ENCODE assay signal across 30 cellular contexts in genomic region chr17:47916489-47917208, GRCh38. TPM values are rescaled to one million over a fixed set of nuclear protein-coding genes. Genes with fewer than 3 reads are reported as not detected.
DNase-seq lines count a peak whose midpoint lies in the region; ATAC-seq, FAIRE-seq and TF ChIP-seq lines count a peak whose summit lies in the region.
"Had no signal": no experiment of that assay in that cellular context is flagged by ENCODE, and none has a peak within 500 bp of the region (broad histone marks: within the 10 kb centered on the region; RNA-seq: fewer than 3 reads in every experiment).

No MANE protein-coding gene starts in this region.

- POLR2A ChIA-PET in T-cell (lab: Charles Lee) = interaction anchor here in 1 of 2 donors (0.6 kb wide), 1 partner anchor 21 kb away, joined by 5 read pairs; no protein-coding TSS in a partner anchor
- POLR2A ChIA-PET in endothelial cell of umbilical vein (lab: Charles Lee) = no interaction called here

- peak overlapping the region; percentile 17 to 62 for H3K27ac Mint-ChIP-seq in T-cell
- H3K27ac Mint-ChIP-seq: nephron progenitor cell had no signal

- H3K27ac ChIP-seq in endothelial cell of umbilical vein (ENCODE audit: insufficient read depth, low read depth, low read length) (no peak overlapping the region), skeletal muscle tissue (ENCODE audit: low read depth, low read length) (peak overlapping the region; percentile 81)
- H3K27ac ChIP-seq: parathyroid adenoma had no signal

- peaks cover 9 to 30% (median 17%) of the 10 kb centered on the region in 3 donors for H3K4me1 Mint-ChIP-seq in T-cell

- H3K27me3 ChIP-seq in endothelial cell of umbilical vein (ENCODE audit: control insufficient read depth in 2 of 2, insufficient read depth in 2 of 2, low read length in 2 of 2) = no peaks in the 10 kb centered on the region
- no peaks in the 10 kb centered on the region for H3K27me3 ChIP-seq in skeletal muscle tissue (ENCODE audit: control insufficient read depth in 3 of 3, insufficient read depth in 3 of 3, low read length in 3 of 3)

- H3K9ac ChIP-seq in endothelial cell of umbilical vein (replicated peaks; ENCODE audit: extremely low read depth, insufficient read depth, low read length) (no peak overlapping the region), skeletal muscle tissue (ENCODE audit: low read depth in 1 of 3, low read length in 3 of 3) (peak overlapping the region in 1 of 3 donors; percentile 50)
- H3K9ac ChIP-seq: parathyroid adenoma had no signal

- ATAC-seq in Right ventricle myocardium inferior (no peak), Right ventricle myocardium superior (ENCODE audit: poor library complexity) (no peak), T-cell (replicated peaks in 1 of 4) (no peak)

- H3K36me3 ChIP-seq in endothelial cell of umbilical vein (ENCODE audit: control insufficient read depth in 2 of 2, extremely low read depth in 1 of 2, insufficient read depth in 2 of 2, low read length in 2 of 2) (no peaks in the 10 kb centered on the region), skeletal muscle tissue (ENCODE audit: control insufficient read depth in 3 of 3, insufficient read depth in 3 of 3, low read length in 3 of 3) (peaks cover 15 to 24% (median 18%) of the 10 kb centered on the region in 3 donors)

- BruUV-seq in endothelial cell of umbilical vein (replicated peaks; lab: Mats Ljungman, UMichigan) = TSS peak; percentile 81

- H3K4me2 ChIP-seq in endothelial cell of umbilical vein (ENCODE audit: insufficient read depth, low read length) = no peak overlapping the region

- no peak overlapping the region for H3K4me3 Mint-ChIP-seq in T-cell
- H3K4me3 Mint-ChIP-seq: activated naive CD4-positive, alpha-beta T cell treated with anti-CD3 and anti-CD28 coated beads, Interleukin-2, amount 50 U/mL, for 24 hours; IgD-negative memory B cell; nephron progenitor cell had no signal

- no peaks in the 10 kb centered on the region for H3K27me3 Mint-ChIP-seq in T-cell
- H3K27me3 Mint-ChIP-seq: activated naive CD4-positive, alpha-beta T cell treated with anti-CD3 and anti-CD28 coated beads, Interleukin-2, amount 50 U/mL, for 24 hours had no signal

- no peak for TF ChIP-seq POLR2A in endothelial cell of umbilical vein (IDR thresholded peaks at IDR 0.05; ENCODE audit: low read depth, low read length)

- H3K4me1 ChIP-seq in endothelial cell of umbilical vein (ENCODE audit: control insufficient read depth, extremely low read depth, insufficient read depth, low read length) = peaks cover 4% of the 10 kb centered on the region
- peaks cover 19 to 23% (median 23%) of the 10 kb centered on the region in 3 donors for H3K4me1 ChIP-seq in skeletal muscle tissue (ENCODE audit: control insufficient read depth in 3 of 3, insufficient read depth in 3 of 3, low read length in 3 of 3)
- H3K4me1 ChIP-seq: parathyroid adenoma had no signal

- H3K9me3 ChIP-seq in endothelial cell of umbilical vein (replicated peaks; ENCODE audit: control insufficient read depth, insufficient read depth, low read length) (no peaks in the 10 kb centered on the region), skeletal muscle tissue (ENCODE audit: control insufficient read depth in 3 of 3, low read length in 3 of 3) (no peaks in the 10 kb centered on the region)

- no peak overlapping the region for H2AFZ ChIP-seq in endothelial cell of umbilical vein (ENCODE audit: low read depth, low read length)
- H2AFZ ChIP-seq: parathyroid adenoma had no signal

- no peak overlapping the region for H3K4me3 ChIP-seq in endothelial cell of umbilical vein (replicated peaks in 1 of 3; ENCODE audit: insufficient read depth in 1 of 3, low read depth in 1 of 3, low read length in 3 of 3)
- H3K4me3 ChIP-seq in skeletal muscle tissue (ENCODE audit: low read length in 3 of 3) = no peak overlapping the region

- no peaks in the 10 kb centered on the region for H4K20me1 ChIP-seq in endothelial cell of umbilical vein (replicated peaks; ENCODE audit: control insufficient read depth, extremely low read depth, insufficient read depth, low read length)

- CTCF ChIA-PET in T-cell (lab: Charles Lee) = no interaction called here
- CTCF ChIA-PET in endothelial cell of umbilical vein (lab: Charles Lee) = interaction anchor here (0.6 to 2.6 kb wide), 3 partner anchors 25 to 31 kb away, joined by 3 to 7 read pairs (median 3); partner anchors contain the start of gene PNPO

- H3K79me2 ChIP-seq in endothelial cell of umbilical vein (ENCODE audit: control insufficient read depth, insufficient read depth, low read length) = no peaks in the 10 kb centered on the region

- dilution Hi-C loops in endothelial cell of umbilical vein (cut with MboI; ENCODE audit: extremely low pct_ligation_motif_present, low sequenced_read_pairs) = no loop called here

- TF ChIP-seq CTCF in endothelial cell of umbilical vein (IDR thresholded peaks at IDR 0.05; ENCODE audit: extremely low read depth in 1 of 2, insufficient read depth in 1 of 2, low read depth in 1 of 2, low read length in 2 of 2) = no peak

- H3K9me3 Mint-ChIP-seq in T-cell = no peaks in the 10 kb centered on the region
- H3K9me3 Mint-ChIP-seq: activated naive CD4-positive, alpha-beta T cell treated with anti-CD3 and anti-CD28 coated beads, Interleukin-2, amount 50 U/mL, for 24 hours; IgD-negative memory B cell; nephron progenitor cell had no signal

- FAIRE-seq in endothelial cell of umbilical vein (lab: Jason Lieb, UNC) = no peak
- FAIRE-seq: colon, D721Med, H1, TTC549, urothelium cell line had no signal

- peaks cover 28% of the 10 kb centered on the region for H3K36me3 Mint-ChIP-seq in T-cell

- H3K9me1 ChIP-seq in endothelial cell of umbilical vein (replicated peaks; ENCODE audit: control insufficient read depth, extremely low read depth, insufficient read depth, low read length) = no peaks in the 10 kb centered on the region

- DNase-seq in Right ventricle myocardium inferior (ENCODE audit: missing footprints) (peak; percentile 64), Right ventricle myocardium superior (no peak), T-cell (no peak), endothelial cell of umbilical vein (ENCODE audit: low read depth, low spot score) (no peak), DMS53 (lab: John Stamatoyannopoulos, UW) (no peak), SK-N-DZ (ENCODE audit: low spot score) (no peak)
- DNase-seq in stimulated activated CD4-positive, alpha-beta T cell treated with anti-CD3 and anti-CD28 coated beads, Interleukin-1b, Interleukin-23, amount 100 ng/mL, for 48 hours = no peak
- DNase-seq: activated CD4-positive, alpha-beta T cell treated with anti-CD3 and anti-CD28 coated beads for 1 hour; effector memory CD4-positive, alpha-beta T cell; EL; midbrain; NCI-H1417 treated with DMSO at 0.1 percent for 48 hours; NCI-H2107; NCI-H524; nephron progenitor cell had no signal

- intact Hi-C loops in Right ventricle myocardium inferior (cut with DNase I) (loop anchor here (2.0 kb wide), 1 partner anchor 24 kb away; the partner anchor contains the start of gene PNPO), Right ventricle myocardium superior (cut with DNase I) (no loop called here), endothelial cell of umbilical vein (cut with micrococcal nuclease) (no loop called here)

RNA-seq across cellular contexts. Expression of gene SP2, which starts 20.6 kb away (rescaled TPM):
- total RNA-seq in Right ventricle myocardium inferior (11.7 TPM), Right ventricle myocardium superior (12.4 TPM), T-cell (10 to 100 TPM; 27.1 to 41.6 (median 32.8) TPM), endothelial cell of umbilical vein (18.5 and 18.6 TPM in 2 replicates), skeletal muscle tissue (0.52 TPM)
- 10.4 and 11.2 TPM in 2 replicates for polyA plus RNA-seq in endothelial cell of umbilical vein
- polyA plus RNA-seq in endothelial cell of umbilical vein (2011; cell fraction: cytosol; rRNA removed) = 10.8 and 12.8 TPM in 2 replicates
- 16.3 and 18.0 TPM in 2 replicates for polyA plus RNA-seq in endothelial cell of umbilical vein (2011; cell fraction: nucleus; rRNA removed)
- 14.1 and 14.8 TPM in 2 replicates for polyA plus RNA-seq in endothelial cell of umbilical vein (2012)
- 5.3 and 5.4 TPM in 2 replicates for polyA minus RNA-seq in endothelial cell of umbilical vein
- polyA minus RNA-seq in endothelial cell of umbilical vein (2011; cell fraction: cytosol; rRNA and poly(A)+ RNA removed) = 5.9 TPM
- polyA minus RNA-seq in endothelial cell of umbilical vein (2011; cell fraction: nucleus; rRNA and poly(A)+ RNA removed) = 6.6 and 7.3 TPM in 2 replicates
- polyA plus RNA-seq in SK-N-DZ (2014; cell fraction: cytosol; rRNA removed) = 1.6 and 2.5 TPM in 2 replicates
- 0.85 and 4.6 TPM in 2 replicates for polyA plus RNA-seq in SK-N-DZ (2014; cell fraction: nucleus; rRNA removed)

RNA-seq across cellular contexts. Expression of gene PNPO, which starts 24.7 kb away (rescaled TPM):
- total RNA-seq in Right ventricle myocardium inferior (27.8 TPM), Right ventricle myocardium superior (28.2 TPM), T-cell (10 to 100 TPM; 10.3 to 18.5 (median 15.7) TPM), endothelial cell of umbilical vein (20.6 and 22.0 TPM in 2 replicates), skeletal muscle tissue (12.0 TPM)
- 19.7 and 22.1 TPM in 2 replicates for polyA plus RNA-seq in endothelial cell of umbilical vein
- polyA plus RNA-seq in endothelial cell of umbilical vein (2011; cell fraction: cytosol; rRNA removed) = 16.9 and 17.2 TPM in 2 replicates
- 10.0 and 11.7 TPM in 2 replicates for polyA plus RNA-seq in endothelial cell of umbilical vein (2011; cell fraction: nucleus; rRNA removed)
- 15.2 and 18.0 TPM in 2 replicates for polyA plus RNA-seq in endothelial cell of umbilical vein (2012)
- 27.0 and 29.8 TPM in 2 replicates for polyA minus RNA-seq in endothelial cell of umbilical vein
- 23.4 TPM for polyA minus RNA-seq in endothelial cell of umbilical vein (2011; cell fraction: cytosol; rRNA and poly(A)+ RNA removed)
- 5.3 and 8.8 TPM in 2 replicates for polyA minus RNA-seq in endothelial cell of umbilical vein (2011; cell fraction: nucleus; rRNA and poly(A)+ RNA removed)
- polyA plus RNA-seq in SK-N-DZ (2014; cell fraction: cytosol; rRNA removed) = 25.8 and 37.8 TPM in 2 replicates
- polyA plus RNA-seq in SK-N-DZ (2014; cell fraction: nucleus; rRNA removed) = 16.6 and 19.1 TPM in 2 replicates

RNA-seq across cellular contexts. Expression of gene PRR15L, which starts 41.0 kb away (rescaled TPM):
- not detected for total RNA-seq in Right ventricle myocardium inferior
- not detected for total RNA-seq in Right ventricle myocardium superior
- total RNA-seq in T-cell = under 1 TPM in 3 of 5 donors, not detected in 2; 0.18 to 0.44 (median 0.26) TPM
- not detected in 2 replicates for total RNA-seq in endothelial cell of umbilical vein
- not detected in 2 replicates for polyA plus RNA-seq in endothelial cell of umbilical vein
- not detected in 2 replicates for polyA plus RNA-seq in endothelial cell of umbilical vein (2011; cell fraction: cytosol; rRNA removed)
- polyA plus RNA-seq in endothelial cell of umbilical vein (2011; cell fraction: nucleus; rRNA removed) = not detected in 2 replicates
- polyA plus RNA-seq in endothelial cell of umbilical vein (2012) = 0.11 and 0.18 TPM in 2 replicates
- not detected in 2 replicates for polyA minus RNA-seq in endothelial cell of umbilical vein
- polyA minus RNA-seq in endothelial cell of umbilical vein (2011; cell fraction: cytosol; rRNA and poly(A)+ RNA removed) = not detected
- polyA minus RNA-seq in endothelial cell of umbilical vein (2011; cell fraction: nucleus; rRNA and poly(A)+ RNA removed) = not detected in 2 replicates
- total RNA-seq in skeletal muscle tissue = not detected
- 0.76 TPM in 1 of 2 replicates, not detected in the other for polyA plus RNA-seq in SK-N-DZ (2014; cell fraction: cytosol; rRNA removed)
- polyA plus RNA-seq in SK-N-DZ (2014; cell fraction: nucleus; rRNA removed) = 0.14 TPM in 1 of 2 replicates, not detected in the other
- total RNA-seq: activated CD8-positive, alpha-beta memory T cell treated with anti-CD3 and anti-CD28 coated beads for 36 hours; fibroblast of lung; glomerular endothelial cell; M059J; sciatic nerve had no signal
- polyA plus RNA-seq: BJ, fibroblast of lung, IgD-negative memory B cell had no signal

RNA-seq across cellular contexts. Expression of gene CDK5RAP3, which starts 54.3 kb away (rescaled TPM):
- total RNA-seq in Right ventricle myocardium inferior (50.0 TPM), Right ventricle myocardium superior (50.3 TPM), T-cell (100 to 1,000 TPM; 247 to 349 (median 318) TPM), endothelial cell of umbilical vein (109 and 122 TPM in 2 replicates), skeletal muscle tissue (59.0 TPM)
- polyA plus RNA-seq in endothelial cell of umbilical vein = 128 and 139 TPM in 2 replicates
- polyA plus RNA-seq in endothelial cell of umbilical vein (2011; cell fraction: cytosol; rRNA removed) = 74.8 and 79.0 TPM in 2 replicates
- 1,121 and 1,379 TPM in 2 replicates for polyA plus RNA-seq in endothelial cell of umbilical vein (2011; cell fraction: nucleus; rRNA removed)
- 88.3 and 108 TPM in 2 replicates for polyA plus RNA-seq in endothelial cell of umbilical vein (2012)
- 156 and 174 TPM in 2 replicates for polyA minus RNA-seq in endothelial cell of umbilical vein
- polyA minus RNA-seq in endothelial cell of umbilical vein (2011; cell fraction: cytosol; rRNA and poly(A)+ RNA removed) = 29.1 TPM
- polyA minus RNA-seq in endothelial cell of umbilical vein (2011; cell fraction: nucleus; rRNA and poly(A)+ RNA removed) = 114 and 116 TPM in 2 replicates
- polyA plus RNA-seq in SK-N-DZ (2014; cell fraction: cytosol; rRNA removed) = 136 and 154 TPM in 2 replicates
- 1,883 and 2,737 TPM in 2 replicates for polyA plus RNA-seq in SK-N-DZ (2014; cell fraction: nucleus; rRNA removed)
